Comparison of ENCODE assay signal across 13 cellular contexts in the genomic region with DNA sequence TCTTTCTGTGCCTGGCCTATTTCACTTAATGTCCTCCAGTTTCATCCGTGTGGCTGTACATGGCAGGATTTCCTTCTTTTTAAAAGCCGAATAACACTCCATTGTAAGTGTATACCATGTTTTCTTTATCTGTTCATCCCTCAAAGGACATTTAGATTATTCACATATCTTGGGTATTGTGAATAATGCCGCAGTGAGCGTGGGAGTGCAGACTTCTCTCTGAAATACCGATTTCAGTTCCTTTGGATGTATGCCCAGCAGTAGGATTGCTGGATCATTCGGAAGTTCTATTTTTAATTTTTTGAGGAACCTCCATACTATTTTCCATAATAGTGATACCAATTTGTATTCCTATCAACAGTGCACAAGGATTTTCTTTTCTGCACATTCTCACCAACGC.
DNase-seq lines count a peak whose midpoint lies in the region; TF ChIP-seq lines count a peak whose summit lies in the region.
"Had no signal": no experiment of that assay in that cellular context is flagged by ENCODE, and none has a peak within 500 bp of the region (broad histone marks: within the 10 kb centered on the region; RNA-seq: fewer than 3 reads in every experiment).

No MANE protein-coding gene starts in this region.

- no peaks in the 10 kb centered on the region for H3K27me3 ChIP-seq in brain microvascular endothelial cell (replicated peaks)

- TF ChIP-seq CTCF in brain microvascular endothelial cell (IDR thresholded peaks at IDR 0.05; ENCODE audit: low read depth, low read length, missing control alignments), result no peak
- no peak for TF ChIP-seq CTCF in fibroblast of villous mesenchyme (IDR thresholded peaks at IDR 0.05; ENCODE audit: insufficient read depth, low read depth, low read length)

- in situ Hi-C loops in brain microvascular endothelial cell (cut with HindIII; ENCODE audit: low pct_ligation_motif_present, low sequenced_read_pairs), result no loop called here

- H3K27ac ChIP-seq in brain microvascular endothelial cell, result no peak overlapping the region
- H3K27ac ChIP-seq: C4-2B had no signal

- H3K36me3 ChIP-seq in brain microvascular endothelial cell (replicated peaks), result no peaks in the 10 kb centered on the region

- DNase-seq in HCEC 1CT (peak; percentile 40), brain microvascular endothelial cell (peak; percentile 58), fibroblast of villous mesenchyme (ENCODE audit: low read depth) (peak; percentile 17), superior temporal gyrus (ENCODE audit: extremely low spot score) (peak; percentile 88), SW480 (ENCODE audit: low spot score) (no peak), SIG-M5 (lab: John Stamatoyannopoulos, UW) (no peak), KG1 (lab: John Stamatoyannopoulos, UW) (no peak)
- DNase-seq: DMS 273 treated with DMSO at 0.1 percent for 48 hours, GF-D8, NCI-H187, NCI-H446, NCI-H748 treated with DMSO at 0.1 percent for 48 hours had no signal

- H3K4me3 ChIP-seq in brain microvascular endothelial cell (ENCODE audit: low read depth, low read length) (no peak overlapping the region), fibroblast of villous mesenchyme (ENCODE audit: low read depth, low read length) (no peak overlapping the region)

Comparison
In these comparisons a context has a peak if more than half of its experiments do, and no peak if none do; other contexts are left out.
1. DNase-seq: peak in HCEC 1CT (single experiment), brain microvascular endothelial cell (single experiment), fibroblast of villous mesenchyme (single experiment) and superior temporal gyrus (single experiment); none in SW480 (single experiment), SIG-M5 (single experiment) and KG1 (single experiment).